In genomic region chr1:118940957-118941356, GRCh38 we compare ENCODE assay signal across 26 cellular contexts. TPM values are rescaled to one million over a fixed set of nuclear protein-coding genes. Genes with fewer than 3 reads are reported as not detected.
"Had no signal": no experiment of that assay in that cellular context is flagged by ENCODE, and none has a peak within 500 bp of the region (broad histone marks: within the 10 kb centered on the region; RNA-seq: fewer than 3 reads in every experiment).

No MANE protein-coding gene starts in this region.

- H3K4me3 ChIP-seq: colonic mucosa, coronary artery, dorsolateral prefrontal cortex, esophagus muscularis mucosa, esophagus squamous epithelium, gastroesophageal sphincter, heart left ventricle, heart right ventricle had no signal

- H3K4me1 ChIP-seq: colonic mucosa, esophagus muscularis mucosa, esophagus squamous epithelium, foreskin keratinocyte, gastroesophageal sphincter, heart left ventricle, heart right ventricle had no signal

- H3K36me3 ChIP-seq: colonic mucosa, esophagus muscularis mucosa, esophagus squamous epithelium, gastroesophageal sphincter, heart left ventricle, heart right ventricle had no signal

- H3K27me3 ChIP-seq: colonic mucosa, esophagus muscularis mucosa, foreskin keratinocyte, gastroesophageal sphincter, heart left ventricle had no signal

- DNase-seq: colonic mucosa; cortex of kidney; dermis blood vessel endothelial cell; dorsolateral prefrontal cortex; effector CD4-positive, alpha-beta T cell; effector CD8-positive, alpha-beta T cell; effector memory CD4-positive, alpha-beta T cell; effector memory CD8-positive, alpha-beta T cell; endodermal cell; erythroblast; esophagus squamous epithelium; foreskin fibroblast; foreskin keratinocyte; foreskin melanocyte; glutamatergic neuron; head of caudate nucleus; heart left ventricle; heart right ventricle had no signal

- H3K9me3 ChIP-seq: colonic mucosa, esophagus muscularis mucosa, esophagus squamous epithelium, gastroesophageal sphincter, heart left ventricle, heart right ventricle had no signal

- ATAC-seq: effector memory CD8-positive, alpha-beta T cell; esophagus mucosa; foreskin keratinocyte; gastroesophageal sphincter; heart left ventricle; heart right ventricle had no signal

- H3K27ac ChIP-seq: colonic mucosa, coronary artery, dorsolateral prefrontal cortex, epithelial cell of prostate, esophagus muscularis mucosa, esophagus squamous epithelium, foreskin keratinocyte, gastroesophageal sphincter, heart left ventricle, heart right ventricle had no signal

RNA-seq across cellular contexts. Expression of gene TBX15, which starts 47.2 kb away (rescaled TPM):
- total RNA-seq: dermis blood vessel endothelial cell, endothelial cell of umbilical vein, epithelial cell of proximal tubule, esophagus mucosa, foreskin keratinocyte, glomerular endothelial cell had no signal
- polyA plus RNA-seq: foreskin keratinocyte had no signal
